In the genomic region with DNA sequence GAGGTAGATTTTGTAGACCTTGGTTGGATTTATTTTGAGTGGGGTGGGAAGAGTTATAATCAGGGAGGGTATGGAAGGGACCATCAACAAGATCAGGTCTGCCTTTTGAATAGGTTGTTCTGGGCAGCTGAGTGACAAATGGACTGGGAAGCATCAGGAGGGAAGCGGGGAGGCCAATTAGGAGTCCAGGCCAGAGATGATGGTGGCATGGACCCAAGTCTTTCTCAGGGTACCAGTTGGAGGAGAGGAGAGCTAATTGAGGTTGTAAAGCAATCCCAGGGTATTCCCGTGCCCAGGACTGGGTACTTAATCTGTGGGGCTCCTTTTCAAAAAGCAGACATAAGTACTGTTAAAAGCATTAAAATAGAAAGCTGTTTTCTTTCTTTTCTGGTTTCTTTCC, we compare ENCODE assay signal across 27 cellular contexts.
"Had no signal": no experiment of that assay in that cellular context is flagged by ENCODE, and none has a peak within 500 bp of the region (broad histone marks: within the 10 kb centered on the region; RNA-seq: fewer than 3 reads in every experiment).

No MANE protein-coding gene starts in this region.

- H3K27ac ChIP-seq: Peyer's patch, SJCRH30, SK-N-MC had no signal

- H3K4me1 ChIP-seq: SJCRH30 had no signal

- H3K36me3 ChIP-seq: MG63, Peyer's patch, SJCRH30 had no signal

- H3K9me3 ChIP-seq: MG63, Peyer's patch, SJCRH30 had no signal

- ATAC-seq: HepG2, PC-3, Right ventricle myocardium inferior had no signal

- H3K27me3 ChIP-seq: MG63, Peyer's patch, SJCRH30 had no signal

- H3K4me3 ChIP-seq: MG63, Peyer's patch, SJCRH30, SK-N-MC had no signal

- DNase-seq: IMR-90; Karpas-422; KG1; MG63; NCI-H1092; NCI-H1105 treated with DMSO at 0.1 percent for 48 hours; NCI-H1417 treated with DMSO at 0.1 percent for 48 hours; NCI-H146; NCI-H1694 treated with DMSO at 0.1 percent for 48 hours; NCI-H1930; NCI-H2081; NCI-H2107; NCI-H226; NCI-H446; NCI-H510A; NCI-H524 treated with DMSO at 0.1 percent for 48 hours; NCI-H69; NCI-H774; NK-92 treated with Interleukin-12 subunit alpha and Interleukin-12 subunit beta, amount 100 ng/mL, for 24 hours; PC-3; Peyer's patch; SHP77 treated with DMSO at 0.1 percent for 48 hours; SJCRH30; SW 1271 had no signal
